ENCODE assay signal across 9 cellular contexts in genomic region chr16:9256196-9256595, GRCh38.
A peak's percentile ranks its signal among the peaks of the same experiment; 100 is the strongest.
DNase-seq lines count a peak whose midpoint lies in the region; ATAC-seq and TF ChIP-seq lines count a peak whose summit lies in the region.
"Had no signal": no experiment of that assay in that cellular context is flagged by ENCODE, and none has a peak within 500 bp of the region (broad histone marks: within the 10 kb centered on the region; RNA-seq: fewer than 3 reads in every experiment).

No MANE protein-coding gene starts in this region.

- no peak for ATAC-seq in activated CD4-positive, alpha-beta T cell treated with anti-CD3 and anti-CD28 coated beads for 36 hours
- no peak for ATAC-seq in HG03039 (IDR thresholded peaks at IDR 0.05; ENCODE audit: unreplicated experiment)

- peak; percentile 32 for TF ChIP-seq CTCF in cardiac fibroblast (IDR thresholded peaks at IDR 0.05; ENCODE audit: low read depth, low read length)

- no peak overlapping the region for H3K4me3 ChIP-seq in cardiac fibroblast (replicated peaks in 1 of 2; ENCODE audit: low read depth in 2 of 2, low read length in 2 of 2)

- H3K4me3 Mint-ChIP-seq in activated CD4-positive, alpha-beta T cell treated with anti-CD3 and anti-CD28 coated beads for 36 hours: no peak overlapping the region
- H3K4me3 Mint-ChIP-seq: activated naive CD8-positive, alpha-beta T cell had no signal

- H3K27ac Mint-ChIP-seq in activated CD4-positive, alpha-beta T cell treated with anti-CD3 and anti-CD28 coated beads for 36 hours: no peak overlapping the region
- H3K27ac Mint-ChIP-seq: activated naive CD8-positive, alpha-beta T cell had no signal

- intact Hi-C loops in activated CD4-positive, alpha-beta T cell treated with anti-CD3 and anti-CD28 coated beads for 36 hours (cut with DNase I, micrococcal nuclease): no loop called here

- DNase-seq in activated CD4-positive, alpha-beta T cell treated with anti-CD3 and anti-CD28 coated beads for 36 hours: peak; percentile 73
- no peak for DNase-seq in activated CD4-positive, alpha-beta T cell treated with anti-CD3 and anti-CD28 coated beads, Interleukin-2, amount 50 U/mL, for 4 hours
- DNase-seq in KBM-7 (peak; percentile 50), cardiac fibroblast (ENCODE audit: low read depth in 2 of 2) (no peak), anterior cingulate cortex (lab: John Stamatoyannopoulos, UW) (no peak), Ammon's horn (ENCODE audit: low spot score) (no peak)
- DNase-seq in stimulated activated CD4-positive, alpha-beta T cell treated with anti-CD3 and anti-CD28 coated beads, Interleukin-12 subunit alpha, Interleukin-12 subunit beta, amount 100 ng/mL, for 4 hours: peak; percentile 3

- H3K27me3 Mint-ChIP-seq in activated CD4-positive, alpha-beta T cell treated with anti-CD3 and anti-CD28 coated beads for 36 hours: peaks cover 31% of the 10 kb centered on the region

- in situ Hi-C loops in KBM-7 (cut with MboI; ENCODE audit: low pct_unique_long_range_greater_than_20kb, low sequenced_read_pairs): no loop called here

- CTCF ChIA-PET in activated CD4-positive, alpha-beta T cell treated with anti-CD3 and anti-CD28 coated beads for 36 hours (lab: Charles Lee): interaction anchor here (0.6 to 1.4 kb wide), 6 partner anchors 8 to 1138 kb away, joined by 3 to 9 read pairs (median 3); no protein-coding TSS in a partner anchor

- POLR2A ChIA-PET in activated CD4-positive, alpha-beta T cell treated with anti-CD3 and anti-CD28 coated beads for 36 hours (lab: Charles Lee): no interaction called here

- no peaks in the 10 kb centered on the region for H3K36me3 Mint-ChIP-seq in activated CD4-positive, alpha-beta T cell treated with anti-CD3 and anti-CD28 coated beads for 36 hours (ENCODE audit: low read depth)
- H3K36me3 Mint-ChIP-seq: activated naive CD8-positive, alpha-beta T cell had no signal

- no peaks in the 10 kb centered on the region for H3K9me3 Mint-ChIP-seq in activated CD4-positive, alpha-beta T cell treated with anti-CD3 and anti-CD28 coated beads for 36 hours (ENCODE audit: low read depth)

- no peaks in the 10 kb centered on the region for H3K4me1 Mint-ChIP-seq in activated CD4-positive, alpha-beta T cell treated with anti-CD3 and anti-CD28 coated beads for 36 hours

Comparison
In these comparisons a context has a peak if more than half of its experiments do, and no peak if none do; other contexts are left out.
1. DNase-seq: peak in activated CD4-positive, alpha-beta T cell treated with anti-CD3 and anti-CD28 coated beads for 36 hours (single experiment), KBM-7 (single experiment) and stimulated activated CD4-positive, alpha-beta T cell treated with anti-CD3 and anti-CD28 coated beads, Interleukin-12 subunit alpha, Interleukin-12 subunit beta, amount 100 ng/mL, for 4 hours (single experiment); none in activated CD4-positive, alpha-beta T cell treated with anti-CD3 and anti-CD28 coated beads, Interleukin-2, amount 50 U/mL, for 4 hours (0 of 2), cardiac fibroblast (0 of 2), anterior cingulate cortex (0 of 58) and Ammon's horn (single experiment).